In the genomic region with DNA sequence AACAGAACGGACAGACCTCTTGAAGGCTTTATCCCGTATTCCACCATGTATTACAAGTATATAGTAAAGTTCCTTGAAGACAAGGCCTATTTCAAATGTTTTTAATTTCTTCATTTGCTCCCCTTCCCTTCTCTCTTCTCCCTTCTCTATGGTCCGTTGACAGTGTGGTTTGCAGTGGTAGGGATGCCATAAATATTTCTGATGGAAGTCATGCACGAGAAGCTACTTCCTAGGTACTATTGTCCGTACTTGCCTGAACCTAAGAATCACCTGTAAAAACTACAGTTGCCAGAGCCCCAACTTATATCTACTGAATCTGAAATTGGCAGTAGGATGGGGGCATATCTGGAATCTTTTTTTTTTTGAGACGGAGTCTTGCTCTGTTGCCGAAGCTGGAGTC, we compare ENCODE assay signal across 13 cellular contexts.
"Had no signal": no experiment of that assay in that cellular context is flagged by ENCODE, and none has a peak within 500 bp of the region (broad histone marks: within the 10 kb centered on the region; RNA-seq: fewer than 3 reads in every experiment).

No MANE protein-coding gene starts in this region.

- H3K4me3 Mint-ChIP-seq: activated T-cell treated with anti-CD3 and anti-CD28 coated beads, Interleukin-2, amount 50 U/mL, for 72 hours; central memory CD8-positive, alpha-beta T cell; effector memory CD8-positive, alpha-beta T cell; stimulated activated naive CD8-positive, alpha-beta T cell treated with anti-CD3 and anti-CD28 coated beads, Interleukin-15, amount 100 ng/mL, for 72 hours had no signal

- H3K27ac ChIP-seq: left ventricle myocardium inferior had no signal

- H3K27ac Mint-ChIP-seq: effector memory CD8-positive, alpha-beta T cell; nephron progenitor cell; stimulated activated naive CD8-positive, alpha-beta T cell treated with anti-CD3 and anti-CD28 coated beads, Interleukin-15, amount 100 ng/mL, for 72 hours had no signal

- H3K27me3 Mint-ChIP-seq: central memory CD8-positive, alpha-beta T cell; effector memory CD8-positive, alpha-beta T cell; stimulated activated naive CD8-positive, alpha-beta T cell treated with anti-CD3 and anti-CD28 coated beads, Interleukin-15, amount 100 ng/mL, for 72 hours had no signal

- ATAC-seq: activated T-cell treated with anti-CD3 and anti-CD28 coated beads, Interleukin-2, amount 50 U/mL, for 72 hours; effector memory CD8-positive, alpha-beta T cell; stimulated activated naive CD8-positive, alpha-beta T cell treated with anti-CD3 and anti-CD28 coated beads, Interleukin-15, amount 100 ng/mL, for 72 hours had no signal

- DNase-seq: activated CD4-positive, alpha-beta T cell treated with anti-CD3 and anti-CD28 coated beads, Interleukin-2, amount 50 U/mL, for 48 hours; activated CD4-positive, CD25-positive, alpha-beta regulatory T cell treated with anti-CD3 and anti-CD28 coated beads, Interleukin-2, amount 50 U/mL, for 72 hours; activated naive CD4-positive, alpha-beta T cell; activated T-cell treated with anti-CD3 and anti-CD28 coated beads, Interleukin-2, amount 50 U/mL, for 72 hours; effector memory CD8-positive, alpha-beta T cell; erythroblast; left ventricle myocardium inferior; mesendoderm; nephron progenitor cell; stimulated activated CD4-positive, alpha-beta T cell treated with anti-CD3 and anti-CD28 coated beads, Interleukin-15, amount 100 ng/mL, for 24 hours; stimulated activated CD4-positive, alpha-beta T cell treated with anti-CD3 and anti-CD28 coated beads, Interleukin-4, amount 100 ng/mL, for 24 hours; stimulated activated naive CD8-positive, alpha-beta T cell treated with anti-CD3 and anti-CD28 coated beads, Interleukin-15, amount 100 ng/mL, for 72 hours had no signal

- H3K9me3 Mint-ChIP-seq: activated T-cell treated with anti-CD3 and anti-CD28 coated beads, Interleukin-2, amount 50 U/mL, for 72 hours; central memory CD8-positive, alpha-beta T cell; effector memory CD8-positive, alpha-beta T cell; nephron progenitor cell; stimulated activated naive CD8-positive, alpha-beta T cell treated with anti-CD3 and anti-CD28 coated beads, Interleukin-15, amount 100 ng/mL, for 72 hours had no signal
